Comparison of ENCODE assay signal across 25 cellular contexts in genomic region chr11:108239076-108239475, GRCh38. TPM values are rescaled to one million over a fixed set of nuclear protein-coding genes. Genes with fewer than 3 reads are reported as not detected.
DNase-seq lines count a peak whose midpoint lies in the region; ATAC-seq and TF ChIP-seq lines count a peak whose summit lies in the region.
"Had no signal": no experiment of that assay in that cellular context is flagged by ENCODE, and none has a peak within 500 bp of the region (broad histone marks: within the 10 kb centered on the region; RNA-seq: fewer than 3 reads in every experiment).

No MANE protein-coding gene starts in this region.

- H3K4me3 Mint-ChIP-seq in activated naive CD4-positive, alpha-beta T cell treated with anti-CD3 and anti-CD28 coated beads for 36 hours: no peak overlapping the region
- H3K4me3 Mint-ChIP-seq in activated naive CD8-positive, alpha-beta T cell treated with anti-CD3 and anti-CD28 coated beads, Interleukin-2, amount 10 ng/mL, durations not matched to agents 7 days and 5 days: peak overlapping the region; percentile 63
- no peak overlapping the region for H3K4me3 Mint-ChIP-seq in stimulated activated naive B cell treated with anti-CD40 and anti-IgM and Interleukin-4, amounts not matched to agents 10 μg/mL and 1 μg/mL and 100 μg/mL, for 72 hours
- H3K4me3 Mint-ChIP-seq: activated CD4-positive, alpha-beta memory T cell treated with anti-CD3 and anti-CD28 coated beads for 36 hours; activated T-helper 1 cell treated with anti-CD3 and anti-CD28 coated beads, Interleukin-12 subunit alpha, Interleukin-12 subunit beta, Interleukin-2, Interleukin-4 antibody, amounts not matched to agents 30 ng/mL and 10 ng/mL and 1 ng/mL, durations not matched to agents 14 hours and 24 hours and 36 hours had no signal

- no peaks in the 10 kb centered on the region for H4K20me1 ChIP-seq in KMS-11 (ENCODE audit: insufficient read depth)

- no peaks in the 10 kb centered on the region for H3K79me2 ChIP-seq in KMS-11 (ENCODE audit: insufficient read depth, low read depth)

- H2BK12ac ChIP-seq in neuronal stem cell (ENCODE audit: low read length): no peak overlapping the region

- no peak overlapping the region for H3K4me3 ChIP-seq in KMS-11 (IDR thresholded peaks at IDR 0.05; ENCODE audit: insufficient read depth, low read depth, low read length)
- no peak overlapping the region for H3K4me3 ChIP-seq in neuronal stem cell (ENCODE audit: low read length in 2 of 2)
- H3K4me3 ChIP-seq: dorsolateral prefrontal cortex, lung, right atrium auricular region, thyroid gland had no signal

- H3K4me2 ChIP-seq in KMS-11 (peak overlapping the region; percentile 34; the same call in 1 of the 2 replicates), neuronal stem cell (ENCODE audit: insufficient read depth, low read length, poor library complexity, severe bottlenecking) (no peak overlapping the region)

- H3K36me3 Mint-ChIP-seq in activated naive CD4-positive, alpha-beta T cell treated with anti-CD3 and anti-CD28 coated beads for 36 hours (ENCODE audit: low read depth): peaks cover 7% of the 10 kb centered on the region
- peaks cover 12 to 14% of the 10 kb centered on the region in 2 donors for H3K36me3 Mint-ChIP-seq in activated naive CD4-positive, alpha-beta T cell treated with anti-CD3 and anti-CD28 coated beads, Interleukin-2, amount 50 U/mL, for 72 hours
- H3K36me3 Mint-ChIP-seq in activated naive CD8-positive, alpha-beta T cell treated with anti-CD3 and anti-CD28 coated beads, Interleukin-2, amount 10 ng/mL, durations not matched to agents 7 days and 5 days: peaks cover 46% of the 10 kb centered on the region
- H3K36me3 Mint-ChIP-seq in stimulated activated naive B cell treated with anti-CD40 and anti-IgM and Interleukin-4, amounts not matched to agents 10 μg/mL and 1 μg/mL and 100 μg/mL, for 72 hours: peaks cover 34 to 39% of the 10 kb centered on the region in 2 donors

- CTCF ChIA-PET in activated naive CD4-positive, alpha-beta T cell treated with anti-CD3 and anti-CD28 coated beads for 36 hours (lab: Charles Lee): interaction anchor here (0.6 to 9.1 kb wide), 4 partner anchors 16 to 254 kb away, joined by 3 to 87 read pairs (median 3); partner anchors contain the start of genes ATM and NPAT
- CTCF ChIA-PET in RWPE1 (lab: Yijun Ruan, JAX): interaction anchor here (0.7 kb wide), 1 partner anchor 101 kb away, joined by 3 read pairs; no protein-coding TSS in a partner anchor

- no peak overlapping the region for H2BK120ac ChIP-seq in neuronal stem cell (ENCODE audit: low read depth, low read length)

- peaks cover 40% of the 10 kb centered on the region for H3K4me1 ChIP-seq in KMS-11 (ENCODE audit: low read depth, poor library complexity, severe bottlenecking)
- no peaks in the 10 kb centered on the region for H3K4me1 ChIP-seq in neuronal stem cell (ENCODE audit: control insufficient read depth in 2 of 2, insufficient read depth in 1 of 2, low read depth in 1 of 2, low read length in 2 of 2)
- H3K4me1 ChIP-seq: foreskin keratinocyte, right atrium auricular region, thyroid gland had no signal

- no peak overlapping the region for H4K8ac ChIP-seq in neuronal stem cell (ENCODE audit: low read depth, low read length)

- H3K4ac ChIP-seq in neuronal stem cell (ENCODE audit: low read length): no peak overlapping the region

- no peaks in the 10 kb centered on the region for H3K79me1 ChIP-seq in neuronal stem cell (ENCODE audit: low read depth, low read length)

- no peak overlapping the region for H3K27ac ChIP-seq in KMS-11
- H3K27ac ChIP-seq in RWPE1: no peak overlapping the region
- no peak overlapping the region for H3K27ac ChIP-seq in neuronal stem cell (replicated peaks; ENCODE audit: low read length)
- H3K27ac ChIP-seq: dorsolateral prefrontal cortex, foreskin keratinocyte, HL-60, right atrium auricular region, thyroid gland had no signal

- H3K18ac ChIP-seq in neuronal stem cell (ENCODE audit: low read length): no peak overlapping the region

- H3K9ac ChIP-seq in KMS-11 (no peak overlapping the region), neuronal stem cell (ENCODE audit: low read depth, low read length, poor library complexity) (no peak overlapping the region)

- no peak overlapping the region for H2BK5ac ChIP-seq in neuronal stem cell (ENCODE audit: low read length)

- peaks cover 76% of the 10 kb centered on the region for H3K4me1 Mint-ChIP-seq in activated naive CD4-positive, alpha-beta T cell treated with anti-CD3 and anti-CD28 coated beads for 36 hours (ENCODE audit: low read depth)
- peaks cover 71% of the 10 kb centered on the region for H3K4me1 Mint-ChIP-seq in activated naive CD8-positive, alpha-beta T cell treated with anti-CD3 and anti-CD28 coated beads, Interleukin-2, amount 10 ng/mL, durations not matched to agents 7 days and 5 days
- H3K4me1 Mint-ChIP-seq in stimulated activated naive B cell treated with anti-CD40 and anti-IgM and Interleukin-4, amounts not matched to agents 10 μg/mL and 1 μg/mL and 100 μg/mL, for 72 hours: peaks cover 20 to 48% of the 10 kb centered on the region in 2 donors

- intact Hi-C loops in activated naive CD4-positive, alpha-beta T cell treated with anti-CD3 and anti-CD28 coated beads for 36 hours (cut with micrococcal nuclease): loop anchor here (5.0 kb wide), 1 partner anchor 382 kb away; the partner anchor contains the start of gene SLC35F2

- H2BK15ac ChIP-seq in neuronal stem cell (ENCODE audit: low read length): no peak overlapping the region

- no peak overlapping the region for H3K23ac ChIP-seq in neuronal stem cell (ENCODE audit: low read depth, low read length, poor library complexity)

- no peaks in the 10 kb centered on the region for H3K27me3 ChIP-seq in KMS-11 (ENCODE audit: insufficient read depth, low read depth)
- H3K27me3 ChIP-seq in neuronal stem cell (ENCODE audit: control insufficient read depth in 3 of 3, insufficient read depth in 3 of 3, low read depth in 1 of 3, low read length in 3 of 3): no peaks in the 10 kb centered on the region
- H3K27me3 ChIP-seq: dorsolateral prefrontal cortex, foreskin keratinocyte, right atrium auricular region, thyroid gland had no signal

- no peaks in the 10 kb centered on the region for H3K27me3 Mint-ChIP-seq in activated naive CD4-positive, alpha-beta T cell treated with anti-CD3 and anti-CD28 coated beads for 36 hours (ENCODE audit: low read depth)
- no peaks in the 10 kb centered on the region for H3K27me3 Mint-ChIP-seq in activated naive CD8-positive, alpha-beta T cell treated with anti-CD3 and anti-CD28 coated beads, Interleukin-2, amount 10 ng/mL, durations not matched to agents 7 days and 5 days
- no peaks in the 10 kb centered on the region for H3K27me3 Mint-ChIP-seq in stimulated activated naive B cell treated with anti-CD40 and anti-IgM and Interleukin-4, amounts not matched to agents 10 μg/mL and 1 μg/mL and 100 μg/mL, for 72 hours
- H3K27me3 Mint-ChIP-seq: activated CD4-positive, alpha-beta memory T cell treated with anti-CD3 and anti-CD28 coated beads for 36 hours had no signal

- H3K27ac Mint-ChIP-seq in activated naive CD4-positive, alpha-beta T cell treated with anti-CD3 and anti-CD28 coated beads for 36 hours: peak overlapping the region; percentile 78
- H3K27ac Mint-ChIP-seq in activated naive CD4-positive, alpha-beta T cell treated with anti-CD3 and anti-CD28 coated beads, Interleukin-2, amount 50 U/mL, for 72 hours: peak overlapping the region in 1 of 2 donors; percentile 81
- H3K27ac Mint-ChIP-seq in activated naive CD8-positive, alpha-beta T cell treated with anti-CD3 and anti-CD28 coated beads, Interleukin-2, amount 10 ng/mL, durations not matched to agents 7 days and 5 days: peak overlapping the region; percentile 86
- peak overlapping the region; percentile 66 for H3K27ac Mint-ChIP-seq in stimulated activated naive B cell treated with anti-CD40 and anti-IgM and Interleukin-4, amounts not matched to agents 10 μg/mL and 1 μg/mL and 100 μg/mL, for 72 hours
- H3K27ac Mint-ChIP-seq: activated CD4-positive, alpha-beta memory T cell treated with anti-CD3 and anti-CD28 coated beads for 36 hours; activated T-helper 1 cell treated with anti-CD3 and anti-CD28 coated beads, Interleukin-12 subunit alpha, Interleukin-12 subunit beta, Interleukin-2, Interleukin-4 antibody, amounts not matched to agents 30 ng/mL and 10 ng/mL and 1 ng/mL, durations not matched to agents 14 hours and 24 hours and 36 hours had no signal

- no peak for ATAC-seq in activated naive CD4-positive, alpha-beta T cell treated with anti-CD3 and anti-CD28 coated beads, Interleukin-2, amount 50 U/mL, for 72 hours
- ATAC-seq in activated naive CD8-positive, alpha-beta T cell treated with anti-CD3 and anti-CD28 coated beads, Interleukin-2, amount 10 ng/mL, durations not matched to agents 7 days and 5 days (ENCODE audit: low read depth): peak; percentile 11
- ATAC-seq in stimulated activated naive B cell treated with anti-CD40 and anti-IgM and Interleukin-4, amounts not matched to agents 10 μg/mL and 1 μg/mL and 100 μg/mL, for 72 hours (replicated peaks): no peak
- ATAC-seq in HG03139 (IDR thresholded peaks at IDR 0.05; ENCODE audit: unreplicated experiment): no peak
- ATAC-seq: foreskin keratinocyte had no signal

- H2AFZ ChIP-seq in KMS-11 (ENCODE audit: low read depth) (no peak overlapping the region), neuronal stem cell (ENCODE audit: low read length) (no peak overlapping the region)

- H3K9me3 Mint-ChIP-seq in activated naive CD4-positive, alpha-beta T cell treated with anti-CD3 and anti-CD28 coated beads for 36 hours: no peaks in the 10 kb centered on the region
- H3K9me3 Mint-ChIP-seq in activated naive CD4-positive, alpha-beta T cell treated with anti-CD3 and anti-CD28 coated beads, Interleukin-2, amount 50 U/mL, for 72 hours: no peaks in the 10 kb centered on the region
- H3K9me3 Mint-ChIP-seq in activated naive CD8-positive, alpha-beta T cell treated with anti-CD3 and anti-CD28 coated beads, Interleukin-2, amount 10 ng/mL, durations not matched to agents 7 days and 5 days: peaks cover 2% of the 10 kb centered on the region
- H3K9me3 Mint-ChIP-seq in stimulated activated naive B cell treated with anti-CD40 and anti-IgM and Interleukin-4, amounts not matched to agents 10 μg/mL and 1 μg/mL and 100 μg/mL, for 72 hours: peaks cover 0 to 2% of the 10 kb centered on the region in 2 donors
- H3K9me3 Mint-ChIP-seq: activated CD4-positive, alpha-beta memory T cell treated with anti-CD3 and anti-CD28 coated beads for 36 hours had no signal

- DNase-seq in activated naive CD4-positive, alpha-beta T cell treated with anti-CD3 and anti-CD28 coated beads for 36 hours: no peak
- DNase-seq in activated naive CD4-positive, alpha-beta T cell treated with anti-CD3 and anti-CD28 coated beads, Interleukin-2, amount 50 U/mL, for 72 hours (ENCODE audit: low spot score in 2 of 2): no peak
- no peak for DNase-seq in activated naive CD8-positive, alpha-beta T cell treated with anti-CD3 and anti-CD28 coated beads, Interleukin-2, amount 10 ng/mL, durations not matched to agents 7 days and 5 days
- DNase-seq in stimulated activated naive B cell treated with anti-CD40 and anti-IgM and Interleukin-4, amounts not matched to agents 10 μg/mL and 1 μg/mL and 100 μg/mL, for 72 hours: no peak
- DNase-seq in RWPE1 (ENCODE audit: low spot score): no peak
- no peak for DNase-seq in neuronal stem cell (ENCODE audit: low spot score)
- DNase-seq: activated CD4-positive, alpha-beta memory T cell treated with anti-CD3 and anti-CD28 coated beads for 36 hours; aorta; caudate nucleus; DMS79 treated with DMSO at 0.1 percent for 48 hours; dorsolateral prefrontal cortex; foreskin keratinocyte; hypothalamus; islet precursor cell; NCI-H146; NCI-H69; Right ventricle myocardium superior; SW 1271; thyroid gland had no signal

- TF ChIP-seq CTCF in KMS-11 (conservative IDR thresholded peaks at IDR 0.05; ENCODE audit: low read depth, low read length): no peak
- TF ChIP-seq CTCF in RWPE1 (conservative IDR thresholded peaks at IDR 0.05; ENCODE audit: low read depth): no peak

- H2AK5ac ChIP-seq in neuronal stem cell (ENCODE audit: low read depth, low read length): no peak overlapping the region

- H3K36me3 ChIP-seq in KMS-11 (ENCODE audit: insufficient read depth) (no peaks in the 10 kb centered on the region), neuronal stem cell (replicated peaks in 1 of 2; ENCODE audit: control insufficient read depth in 2 of 2, insufficient read depth in 2 of 2, low read length in 2 of 2) (peaks cover 3 to 88% of the 10 kb centered on the region in 2 donors)

- H4K91ac ChIP-seq in neuronal stem cell (ENCODE audit: low read depth, low read length, poor library complexity): no peak overlapping the region

- no peaks in the 10 kb centered on the region for H3K9me3 ChIP-seq in neuronal stem cell (replicated peaks in 1 of 2; ENCODE audit: control insufficient read depth in 2 of 2, insufficient read depth in 1 of 2, low read depth in 1 of 2, low read length in 2 of 2)
- H3K9me3 ChIP-seq: right atrium auricular region, thyroid gland had no signal

- no peak overlapping the region for H3K14ac ChIP-seq in neuronal stem cell (ENCODE audit: low read length)

- POLR2A ChIA-PET in activated naive CD8-positive, alpha-beta T cell treated with anti-CD3 and anti-CD28 coated beads, Interleukin-2, amount 10 ng/mL, durations not matched to agents 7 days and 5 days (lab: Charles Lee): interaction anchor here (13.4 kb wide), 1 partner anchor 13 kb away, joined by 489 read pairs; the partner anchor contains the start of genes ATM and NPAT
- POLR2A ChIA-PET in RWPE1 (lab: Yijun Ruan, JAX; ENCODE audit: low non-redundant PET): no interaction called here

RNA-seq across cellular contexts. Expression of gene ATM, which starts 16.2 kb away (rescaled TPM):
- 10 to 100 TPM; 29.5 to 30.6 TPM for total RNA-seq in activated naive CD4-positive, alpha-beta T cell treated with anti-CD3 and anti-CD28 coated beads for 36 hours
- 10 to 100 TPM; 36.4 to 81.3 TPM for total RNA-seq in activated naive CD4-positive, alpha-beta T cell treated with anti-CD3 and anti-CD28 coated beads, Interleukin-2, amount 50 U/mL, for 72 hours
- total RNA-seq in activated naive CD8-positive, alpha-beta T cell treated with anti-CD3 and anti-CD28 coated beads, Interleukin-2, amount 10 ng/mL, durations not matched to agents 7 days and 5 days: 100 to 1,000 TPM; 287 to 333 TPM
- polyA plus RNA-seq in neuronal stem cell (2013, experiment 1 of 2): 23.7 TPM
- 24.4 TPM for polyA plus RNA-seq in neuronal stem cell (2013, experiment 2 of 2)

RNA-seq across cellular contexts. Expression of gene NPAT, which starts 16.6 kb away (rescaled TPM):
- 10 to 100 TPM; 22.2 to 22.3 TPM for total RNA-seq in activated naive CD4-positive, alpha-beta T cell treated with anti-CD3 and anti-CD28 coated beads for 36 hours
- 10 to 100 TPM; 27.4 to 52.9 TPM for total RNA-seq in activated naive CD4-positive, alpha-beta T cell treated with anti-CD3 and anti-CD28 coated beads, Interleukin-2, amount 50 U/mL, for 72 hours
- 10 to 100 TPM; 57.6 to 58.0 TPM for total RNA-seq in activated naive CD8-positive, alpha-beta T cell treated with anti-CD3 and anti-CD28 coated beads, Interleukin-2, amount 10 ng/mL, durations not matched to agents 7 days and 5 days
- polyA plus RNA-seq in neuronal stem cell (2013, experiment 1 of 2): 9.8 TPM
- 10.2 TPM for polyA plus RNA-seq in neuronal stem cell (2013, experiment 2 of 2)
